Comparison of ENCODE assay signal across 16 cellular contexts in the genomic region with DNA sequence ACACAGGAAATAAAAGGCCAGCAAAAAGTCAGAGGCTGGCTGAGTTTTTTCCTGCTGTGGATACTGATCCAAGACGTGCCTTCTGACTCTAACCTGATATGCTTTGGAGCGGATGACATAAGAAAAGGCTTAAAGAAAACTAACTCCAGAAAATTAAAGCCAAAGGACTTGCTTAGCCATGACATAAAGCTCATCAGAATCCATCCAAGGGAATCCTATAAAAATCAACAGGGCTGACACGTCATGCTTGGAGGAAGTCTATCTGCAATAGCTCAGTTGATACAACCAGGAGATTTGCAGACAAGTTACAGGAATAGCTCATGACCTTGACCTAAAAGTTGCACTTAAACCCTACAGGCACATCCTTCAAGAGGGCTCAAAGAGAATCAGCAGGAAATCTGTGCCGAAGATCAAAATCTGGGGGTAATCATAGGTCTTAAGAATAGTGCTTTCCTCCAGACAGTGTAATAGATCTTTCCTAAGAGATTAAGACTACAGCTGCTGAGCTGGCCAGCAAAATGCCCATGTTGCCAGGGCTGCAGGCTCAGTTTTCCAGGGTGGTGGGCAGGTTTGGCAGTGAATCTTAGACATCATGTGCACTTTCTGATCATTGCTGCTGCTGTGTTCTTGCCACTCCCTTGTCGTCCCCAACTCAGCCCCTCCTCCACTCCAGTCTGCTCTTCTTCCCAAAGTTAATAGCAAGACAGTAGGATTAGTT.
DNase-seq lines count a peak whose midpoint lies in the region; TF ChIP-seq lines count a peak whose summit lies in the region.
"Had no signal": no experiment of that assay in that cellular context is flagged by ENCODE, and none has a peak within 500 bp of the region (broad histone marks: within the 10 kb centered on the region; RNA-seq: fewer than 3 reads in every experiment).

No MANE protein-coding gene starts in this region.

- H4K20me1 ChIP-seq in fibroblast of lung (ENCODE audit: control insufficient read depth, extremely low read depth, insufficient read depth, low read length) (no peaks in the 10 kb centered on the region), osteoblast (ENCODE audit: insufficient read depth, low read length) (no peaks in the 10 kb centered on the region)

- H3K4me2 ChIP-seq in fibroblast of lung (ENCODE audit: extremely low read depth, insufficient read depth, low read length) (peak overlapping the region; percentile 32), osteoblast (ENCODE audit: insufficient read depth, low read length) (no peak overlapping the region)

- H3K4me3 ChIP-seq in ACC112 (ENCODE audit: low read depth, low read length): no peak overlapping the region
- H3K4me3 ChIP-seq in MG63: no peak overlapping the region
- H3K4me3 ChIP-seq in fibroblast of lung (replicated peaks in 1 of 4; ENCODE audit: control extremely low read depth in 1 of 4, insufficient read depth in 1 of 4, low read depth in 3 of 4, low read length in 4 of 4): no peak overlapping the region
- H3K4me3 ChIP-seq in osteoblast (ENCODE audit: insufficient read depth, low read length): no peak overlapping the region
- no peak overlapping the region for H3K4me3 ChIP-seq in spleen
- H3K4me3 ChIP-seq: colonic mucosa, SK-N-MC, tibial nerve had no signal

- TF ChIP-seq POLR2A in spleen (IDR thresholded peaks at IDR 0.05): no peak

- DNase-seq in MG63 (peak; percentile 58), fibroblast of lung (ENCODE audit: low read depth in 2 of 2) (peak; percentile 47), osteoblast (ENCODE audit: insufficient read length, low spot score, missing footprints) (peak; percentile 62), NCI-H1092 treated with DMSO at 0.1 percent for 48 hours (lab: John Stamatoyannopoulos, UW) (no peak), spleen (no peak), NCI-H69 (lab: John Stamatoyannopoulos, UW) (no peak)
- DNase-seq in stimulated activated naive CD4-positive, alpha-beta T cell treated with Interleukin-2 at 50 U/mL for 16 hours (lab: John Stamatoyannopoulos, UW): no peak
- DNase-seq: activated naive CD4-positive, alpha-beta T cell treated with anti-CD3 and anti-CD28 coated beads, Interleukin-2, amount 50 U/mL, for 16 hours; colonic mucosa; H7; NCI-H2029; NK-92 treated with Interleukin-12 subunit alpha and Interleukin-12 subunit beta, amount 100 ng/mL, for 24 hours; stimulated activated CD4-positive, alpha-beta T cell treated with anti-CD3 and anti-CD28 coated beads, Interleukin-15, amount 100 ng/mL, for 24 hours had no signal

- TF ChIP-seq CTCF in fibroblast of lung (conservative IDR thresholded peaks at IDR 0.05 in 1 of 2, IDR thresholded peaks at IDR 0.05 in 1 of 2; ENCODE audit: low read depth in 1 of 2, low read length in 2 of 2) (no peak), osteoblast (IDR thresholded peaks at IDR 0.05; ENCODE audit: extremely low read depth, low read depth, low read length) (no peak), spleen (IDR thresholded peaks at IDR 0.05 in 8 of 11, conservative IDR thresholded peaks at IDR 0.05 in 3 of 11) (no peak)

- 59 to 74% (median 61%) methylated on average over 5 of the region's 5 CpGs for WGBS in spleen, 5 donors

- H3K36me3 ChIP-seq in ACC112 (ENCODE audit: insufficient read depth, low read length) (no peaks in the 10 kb centered on the region), MG63 (no peaks in the 10 kb centered on the region), fibroblast of lung (ENCODE audit: control insufficient read depth, insufficient read depth, low read length) (no peaks in the 10 kb centered on the region), osteoblast (ENCODE audit: insufficient read depth, low read length) (no peaks in the 10 kb centered on the region), spleen (no peaks in the 10 kb centered on the region)
- H3K36me3 ChIP-seq: colonic mucosa, tibial nerve had no signal

- no peak overlapping the region for H3K9ac ChIP-seq in fibroblast of lung (ENCODE audit: insufficient read depth, low read length)

- intact Hi-C loops in spleen (cut with DNase I; ENCODE audit: low total_unique reads): no loop called here

- H3K27ac ChIP-seq in ACC112 (ENCODE audit: low read depth, low read length) (peak overlapping the region; percentile 43), fibroblast of lung (ENCODE audit: insufficient read depth, low read length) (no peak overlapping the region), osteoblast (ENCODE audit: low read depth, low read length) (peak overlapping the region; percentile 2), spleen (no peak overlapping the region)
- H3K27ac ChIP-seq: colonic mucosa, SK-N-MC, tibial nerve had no signal

- no peaks in the 10 kb centered on the region for H3K9me3 ChIP-seq in MG63
- H3K9me3 ChIP-seq in fibroblast of lung (ENCODE audit: control insufficient read depth, insufficient read depth, low read depth, low read length): no peaks in the 10 kb centered on the region
- H3K9me3 ChIP-seq in osteoblast (ENCODE audit: low read depth, low read length): no peaks in the 10 kb centered on the region
- H3K9me3 ChIP-seq in spleen: no peaks in the 10 kb centered on the region
- H3K9me3 ChIP-seq: colonic mucosa had no signal

- H3K79me2 ChIP-seq in ACC112 (ENCODE audit: control insufficient read depth, insufficient read depth, low read length, unreplicated experiment) (no peaks in the 10 kb centered on the region), fibroblast of lung (ENCODE audit: control insufficient read depth, insufficient read depth, low read length) (no peaks in the 10 kb centered on the region), osteoblast (ENCODE audit: insufficient read depth, low read length) (no peaks in the 10 kb centered on the region)

- peak overlapping the region; percentile 63 for H2AFZ ChIP-seq in ACC112 (ENCODE audit: low read length, unreplicated experiment)
- H2AFZ ChIP-seq in fibroblast of lung (ENCODE audit: low read length): no peak overlapping the region
- peak overlapping the region; percentile 20 for H2AFZ ChIP-seq in osteoblast (ENCODE audit: low read length)

- H3K4me1 ChIP-seq in ACC112 (ENCODE audit: control insufficient read depth, insufficient read depth, low read length, unreplicated experiment): peaks cover 9% of the 10 kb centered on the region
- H3K4me1 ChIP-seq in fibroblast of lung (ENCODE audit: control insufficient read depth, extremely low read depth, insufficient read depth, low read length): peaks cover 2% of the 10 kb centered on the region
- peaks cover 8% of the 10 kb centered on the region for H3K4me1 ChIP-seq in osteoblast (ENCODE audit: insufficient read depth, low read length)
- H3K4me1 ChIP-seq in spleen: peaks cover 0 to 4% (median 0%) of the 10 kb centered on the region in 6 donors
- H3K4me1 ChIP-seq: colonic mucosa had no signal

- H3K27me3 ChIP-seq in ACC112 (ENCODE audit: insufficient read depth, low read length): no peaks in the 10 kb centered on the region
- no peaks in the 10 kb centered on the region for H3K27me3 ChIP-seq in MG63
- H3K27me3 ChIP-seq in fibroblast of lung (ENCODE audit: control insufficient read depth, insufficient read depth, low read length): no peaks in the 10 kb centered on the region
- peaks cover 29% of the 10 kb centered on the region for H3K27me3 ChIP-seq in osteoblast (ENCODE audit: insufficient read depth, low read length)
- H3K27me3 ChIP-seq in spleen (replicated peaks in 1 of 7): peaks cover 0 to 4% (median 0%) of the 10 kb centered on the region in 7 donors
- H3K27me3 ChIP-seq: colonic mucosa, tibial nerve had no signal

Comparison
In these comparisons a context has a peak if more than half of its experiments do, and no peak if none do; other contexts are left out.
1. H3K27ac ChIP-seq: peak in ACC112 (single experiment) and osteoblast (single experiment); none in fibroblast of lung (single experiment) and spleen (0 of 8).
2. DNase-seq: peak in MG63 (single experiment), fibroblast of lung (2 of 2) and osteoblast (single experiment); none in NCI-H1092 treated with DMSO at 0.1 percent for 48 hours (single experiment), spleen (single experiment), stimulated activated naive CD4-positive, alpha-beta T cell treated with Interleukin-2 at 50 U/mL for 16 hours (single experiment) and NCI-H69 (single experiment).